In genomic region chr6:125729983-125730382, GRCh38 we compare ENCODE assay signal across 27 cellular contexts. TPM values are rescaled to one million over a fixed set of nuclear protein-coding genes. Genes with fewer than 3 reads are reported as not detected.
"Had no signal": no experiment of that assay in that cellular context is flagged by ENCODE, and none has a peak within 500 bp of the region (broad histone marks: within the 10 kb centered on the region; RNA-seq: fewer than 3 reads in every experiment).

No MANE protein-coding gene starts in this region.

- ATAC-seq: foreskin keratinocyte; gastroesophageal sphincter; heart right ventricle; left cardiac atrium; left lung; left ventricle myocardium superior; lower lobe of right lung; mucosa of descending colon; naive thymus-derived CD4-positive, alpha-beta T cell had no signal

- FAIRE-seq: endothelial cell of umbilical vein, islet of Langerhans, keratinocyte had no signal

- H3K9me3 Mint-ChIP-seq: mesothelial cell of epicardium had no signal

- H3K9me3 ChIP-seq: esophagus muscularis mucosa, gastroesophageal sphincter, heart right ventricle, left lung, lower lobe of right lung, mucosa of descending colon had no signal

- DNase-seq: dermis blood vessel endothelial cell; dorsolateral prefrontal cortex; effector CD4-positive, alpha-beta T cell; effector memory CD4-positive, alpha-beta T cell; foreskin keratinocyte; glutamatergic neuron; head of caudate nucleus; heart right ventricle; hippocampal formation; left cardiac atrium; left lung; left ventricle myocardium superior; lower lobe of right lung; mesenchymal stem cell; mucosa of descending colon; naive thymus-derived CD4-positive, alpha-beta T cell had no signal

- H3K4me3 ChIP-seq: coronary artery, dorsolateral prefrontal cortex, esophagus muscularis mucosa, gastroesophageal sphincter, heart right ventricle, left lung, lower lobe of right lung, mucosa of descending colon had no signal

- H3K27me3 ChIP-seq: dorsolateral prefrontal cortex had no signal

- H3K36me3 Mint-ChIP-seq: mesothelial cell of epicardium; naive thymus-derived CD4-positive, alpha-beta T cell had no signal

- H3K27ac Mint-ChIP-seq: mesothelial cell of epicardium; naive thymus-derived CD4-positive, alpha-beta T cell had no signal

- H3K27ac ChIP-seq: coronary artery, dorsolateral prefrontal cortex, esophagus muscularis mucosa, foreskin keratinocyte, gastroesophageal sphincter, heart right ventricle, left lung, lower lobe of right lung had no signal

- H3K36me3 ChIP-seq: esophagus muscularis mucosa, gastroesophageal sphincter, heart right ventricle, left lung, lower lobe of right lung had no signal

- H3K4me3 Mint-ChIP-seq: mesothelial cell of epicardium; naive thymus-derived CD4-positive, alpha-beta T cell had no signal

- H3K4me1 Mint-ChIP-seq: naive thymus-derived CD4-positive, alpha-beta T cell had no signal

- H3K4me1 ChIP-seq: foreskin keratinocyte, gastroesophageal sphincter, heart right ventricle, left lung, lower lobe of right lung had no signal

RNA-seq across cellular contexts. Expression of gene HEY2, which starts 19.4 kb away (rescaled TPM):
- total RNA-seq: dermis blood vessel endothelial cell, endothelial cell of umbilical vein, epithelial cell of proximal tubule, fibroblast of lung, fibroblast of villous mesenchyme, foreskin keratinocyte, lung microvascular endothelial cell had no signal
